13 cellular contexts compared by ENCODE assay signal in genomic region chr11:114044042-114044871, GRCh38. TPM values are rescaled to one million over a fixed set of nuclear protein-coding genes. Genes with fewer than 3 reads are reported as not detected.
DNase-seq lines count a peak whose midpoint lies in the region; ATAC-seq lines count a peak whose summit lies in the region.
"Had no signal": no experiment of that assay in that cellular context is flagged by ENCODE, and none has a peak within 500 bp of the region (broad histone marks: within the 10 kb centered on the region; RNA-seq: fewer than 3 reads in every experiment).

No MANE protein-coding gene starts in this region.

- ATAC-seq in left cardiac atrium (peak in 1 of 2 donors; percentile 70), HG03280 (IDR thresholded peaks at IDR 0.05; ENCODE audit: unreplicated experiment) (no peak), HG03135 (IDR thresholded peaks at IDR 0.05; ENCODE audit: unreplicated experiment) (no peak)
- ATAC-seq: K562 had no signal

- DNase-seq in H4 (ENCODE audit: low spot score) (peak; percentile 57), left cardiac atrium (peak; percentile 62), pulmonary artery endothelial cell (ENCODE audit: low read depth, low spot score) (peak; percentile 88), DMS153 (lab: John Stamatoyannopoulos, UW) (no peak)
- no peak for DNase-seq in T-helper 2 cell treated with Interferon-gamma antibody and Interleukin-4, amounts not matched to agents 5 μg/mL and 100 μg/mL, for 36 hours (ENCODE audit: low spot score)
- DNase-seq: activated CD8-positive, alpha-beta memory T cell treated with anti-CD3 and anti-CD28 coated beads, Interleukin-2, amount 50 U/mL, for 4 hours; Caco-2; H9; NCI-H2081 treated with DMSO at 0.1 percent for 48 hours had no signal

- peaks cover 25% of the 10 kb centered on the region for H3K27me3 Mint-ChIP-seq in T-helper 2 cell treated with Interferon-gamma antibody and Interleukin-4, amounts not matched to agents 5 μg/mL and 100 μg/mL, for 36 hours (ENCODE audit: low read depth)

- intact Hi-C loops in left cardiac atrium (cut with DNase I): no loop called here

- H3K4me1 Mint-ChIP-seq in T-helper 2 cell treated with Interferon-gamma antibody and Interleukin-4, amounts not matched to agents 5 μg/mL and 100 μg/mL, for 36 hours (ENCODE audit: low read depth): peaks cover 12% of the 10 kb centered on the region

- no peak overlapping the region for H3K27ac Mint-ChIP-seq in T-helper 2 cell treated with Interferon-gamma antibody and Interleukin-4, amounts not matched to agents 5 μg/mL and 100 μg/mL, for 36 hours
- H3K27ac Mint-ChIP-seq: H9 had no signal

- H3K4me3 Mint-ChIP-seq in T-helper 2 cell treated with Interferon-gamma antibody and Interleukin-4, amounts not matched to agents 5 μg/mL and 100 μg/mL, for 36 hours: peak overlapping the region; percentile 31
- H3K4me3 Mint-ChIP-seq: H9 had no signal

- no peaks in the 10 kb centered on the region for H3K36me3 Mint-ChIP-seq in T-helper 2 cell treated with Interferon-gamma antibody and Interleukin-4, amounts not matched to agents 5 μg/mL and 100 μg/mL, for 36 hours (ENCODE audit: low read depth)

- H3K9me3 Mint-ChIP-seq in T-helper 2 cell treated with Interferon-gamma antibody and Interleukin-4, amounts not matched to agents 5 μg/mL and 100 μg/mL, for 36 hours: no peaks in the 10 kb centered on the region
- H3K9me3 Mint-ChIP-seq: H9 had no signal

RNA-seq across cellular contexts. Expression of gene ZBTB16, which starts 15.3 kb away (rescaled TPM):
- not detected in 2 replicates for total RNA-seq in H4 (2014; rRNA removed; shearing (Covaris generic))
- 10 to 100 TPM; 65.2 to 79.5 TPM for total RNA-seq in left cardiac atrium
- total RNA-seq in pulmonary artery endothelial cell: 17.3 and 41.7 TPM in 2 replicates
- total RNA-seq: H9, OCI-LY7 had no signal

Comparison
In these comparisons a context has a peak if more than half of its experiments do, and no peak if none do; other contexts are left out.
1. DNase-seq: peak in H4 (single experiment), left cardiac atrium (single experiment) and pulmonary artery endothelial cell (single experiment); none in T-helper 2 cell treated with Interferon-gamma antibody and Interleukin-4, amounts not matched to agents 5 μg/mL and 100 μg/mL, for 36 hours (single experiment) and DMS153 (single experiment).
2. RNA of gene ZBTB16, which starts 15.3 kb away (total RNA-seq): 65.2 to 79.5 TPM in left cardiac atrium and 17.3 to 41.7 TPM in pulmonary artery endothelial cell; not detected in H4; every median in the first group is over 10 times any median in the second.